ENCODE assay signal across 32 cellular contexts in genomic region chr7:24197852-24198251, GRCh38.
DNase-seq lines count a peak whose midpoint lies in the region; ATAC-seq and TF ChIP-seq lines count a peak whose summit lies in the region.
"Had no signal": no experiment of that assay in that cellular context is flagged by ENCODE, and none has a peak within 500 bp of the region (broad histone marks: within the 10 kb centered on the region; RNA-seq: fewer than 3 reads in every experiment).

No MANE protein-coding gene starts in this region.

- CTCF ChIA-PET in PC-3 (lab: Charles Lee) = no interaction called here

- no peaks in the 10 kb centered on the region for H4K20me1 ChIP-seq in PC-3 (ENCODE audit: low read length)

- H3K27me3 ChIP-seq in PC-3 (ENCODE audit: low read length) (no peaks in the 10 kb centered on the region), esophagus muscularis mucosa (no peaks in the 10 kb centered on the region), heart right ventricle (no peaks in the 10 kb centered on the region), esophagus squamous epithelium (no peaks in the 10 kb centered on the region)
- H3K27me3 ChIP-seq: body of pancreas, left lung, right atrium auricular region, suprapubic skin, upper lobe of right lung had no signal

- H3K9me2 ChIP-seq in PC-3 (replicated peaks; ENCODE audit: low read length) = no peaks in the 10 kb centered on the region

- no peak overlapping the region for H3K4me2 ChIP-seq in PC-3 (ENCODE audit: low read length)

- TF ChIP-seq POLR2A in esophagus muscularis mucosa (IDR thresholded peaks at IDR 0.05; ENCODE audit: low read depth) = no peak
- TF ChIP-seq POLR2A in esophagus squamous epithelium (IDR thresholded peaks at IDR 0.05) = no peak

- peaks cover 16% of the 10 kb centered on the region for H3K4me1 Mint-ChIP-seq in mesothelial cell of epicardium
- H3K4me1 Mint-ChIP-seq: memory B cell had no signal

- no peak overlapping the region for H3K4me3 ChIP-seq in PC-3 (ENCODE audit: low read length)
- H3K4me3 ChIP-seq in esophagus muscularis mucosa = no peak overlapping the region
- no peak overlapping the region for H3K4me3 ChIP-seq in heart right ventricle
- H3K4me3 ChIP-seq in esophagus squamous epithelium = no peak overlapping the region
- H3K4me3 ChIP-seq: body of pancreas, left lung, right atrium auricular region, suprapubic skin, upper lobe of right lung had no signal

- POLR2A ChIA-PET in PC-3 (lab: Charles Lee; ENCODE audit: unreplicated experiment) = no interaction called here

- no peaks in the 10 kb centered on the region for H3K9me3 Mint-ChIP-seq in mesothelial cell of epicardium
- H3K9me3 Mint-ChIP-seq: activated CD8-positive, alpha-beta T cell treated with anti-CD3 and anti-CD28 coated beads for 36 hours; activated naive CD4-positive, alpha-beta T cell treated with anti-CD3 and anti-CD28 coated beads for 36 hours; central memory CD8-positive, alpha-beta T cell; memory B cell had no signal

- no peaks in the 10 kb centered on the region for H3K79me2 ChIP-seq in PC-3 (ENCODE audit: low read length)
- H3K79me2 ChIP-seq: parathyroid adenoma had no signal

- H3K4me1 ChIP-seq in PC-3 (ENCODE audit: insufficient read depth, low read length) (no peaks in the 10 kb centered on the region), esophagus muscularis mucosa (no peaks in the 10 kb centered on the region), heart right ventricle (no peaks in the 10 kb centered on the region), esophagus squamous epithelium (no peaks in the 10 kb centered on the region)
- H3K4me1 ChIP-seq: body of pancreas, left lung, parathyroid adenoma, right atrium auricular region, suprapubic skin, upper lobe of right lung had no signal

- no peak overlapping the region for H3K27ac ChIP-seq in PC-3 (ENCODE audit: low read length)
- H3K27ac ChIP-seq in esophagus muscularis mucosa (replicated peaks in 1 of 4) = no peak overlapping the region
- no peak overlapping the region for H3K27ac ChIP-seq in heart right ventricle
- no peak overlapping the region for H3K27ac ChIP-seq in esophagus squamous epithelium
- H3K27ac ChIP-seq: body of pancreas, left lung, parathyroid adenoma, right atrium auricular region, suprapubic skin, upper lobe of right lung had no signal

- no peak for TF ChIP-seq EP300 in esophagus muscularis mucosa (IDR thresholded peaks at IDR 0.05)

- H3K9me3 ChIP-seq in PC-3 (ENCODE audit: low read length) (no peaks in the 10 kb centered on the region), esophagus muscularis mucosa (no peaks in the 10 kb centered on the region), heart right ventricle (no peaks in the 10 kb centered on the region), esophagus squamous epithelium (no peaks in the 10 kb centered on the region)
- H3K9me3 ChIP-seq: body of pancreas, left lung, right atrium auricular region, suprapubic skin, upper lobe of right lung had no signal

- peaks cover 65% of the 10 kb centered on the region for H3K27me3 Mint-ChIP-seq in mesothelial cell of epicardium (ENCODE audit: low read depth)
- H3K27me3 Mint-ChIP-seq: central memory CD8-positive, alpha-beta T cell; dendritic cell treated with granulocyte-macrophage colony-stimulating factor and Interleukin-4, amounts not matched to agents 40 ng/mL and 50 ng/mL, for 4 days had no signal

- no peak overlapping the region for H3K27ac Mint-ChIP-seq in mesothelial cell of epicardium
- H3K27ac Mint-ChIP-seq: activated CD8-positive, alpha-beta T cell treated with anti-CD3 and anti-CD28 coated beads for 36 hours; activated naive CD4-positive, alpha-beta T cell treated with anti-CD3 and anti-CD28 coated beads for 36 hours; dendritic cell treated with granulocyte-macrophage colony-stimulating factor and Interleukin-4, amounts not matched to agents 40 ng/mL and 50 ng/mL, for 4 days; memory B cell had no signal

- H3F3A ChIP-seq in PC-3 (ENCODE audit: low read length, unreplicated experiment) = no peaks in the 10 kb centered on the region

- BruUV-seq in PC-3 (replicated peaks; lab: Mats Ljungman, UMichigan) = no TSS peak

- 78% methylated on average over 4 of the region's 4 CpGs for WGBS in esophagus muscularis mucosa
- WGBS in heart right ventricle, 2 donors = 47 to 60% methylated on average over 4 of the region's 4 CpGs
- WGBS in esophagus squamous epithelium, 2 donors = 76 to 82% methylated on average over 4 of the region's 4 CpGs

- H3K36me3 Mint-ChIP-seq in mesothelial cell of epicardium = no peaks in the 10 kb centered on the region
- H3K36me3 Mint-ChIP-seq: memory B cell had no signal

- H3K9ac ChIP-seq in PC-3 (ENCODE audit: low read length) = no peak overlapping the region
- H3K9ac ChIP-seq: parathyroid adenoma had no signal

- no peak overlapping the region for H3K4me3 Mint-ChIP-seq in mesothelial cell of epicardium
- H3K4me3 Mint-ChIP-seq: activated CD8-positive, alpha-beta T cell treated with anti-CD3 and anti-CD28 coated beads for 36 hours; activated naive CD4-positive, alpha-beta T cell treated with anti-CD3 and anti-CD28 coated beads for 36 hours; central memory CD8-positive, alpha-beta T cell; dendritic cell treated with granulocyte-macrophage colony-stimulating factor and Interleukin-4, amounts not matched to agents 40 ng/mL and 50 ng/mL, for 4 days; memory B cell had no signal

- TF ChIP-seq CTCF in PC-3 (conservative IDR thresholded peaks at IDR 0.05; ENCODE audit: low read depth, low read length) (no peak), esophagus muscularis mucosa (IDR thresholded peaks at IDR 0.05) (no peak), heart right ventricle (IDR thresholded peaks at IDR 0.05) (no peak), esophagus squamous epithelium (IDR thresholded peaks at IDR 0.05) (no peak), mesothelial cell of epicardium (IDR thresholded peaks at IDR 0.05; ENCODE audit: unreplicated experiment) (no peak)

- DNase-seq in ELR (ENCODE audit: low read depth) (peak; percentile 74), PC-3 (peak; percentile 14), esophagus muscularis mucosa (ENCODE audit: extremely low spot score) (peak; percentile 39), renal cortical epithelial cell (ENCODE audit: low read depth) (peak; percentile 10), heart right ventricle (no peak), esophagus squamous epithelium (lab: John Stamatoyannopoulos, UW) (no peak), mesothelial cell of epicardium (ENCODE audit: low spot score in 2 of 2, unreplicated experiment in 2 of 2) (no peak)
- DNase-seq: activated CD4-positive, alpha-beta T cell treated with anti-CD3 and anti-CD28 coated beads for 1 hour; activated CD8-positive, alpha-beta memory T cell treated with anti-CD3 and anti-CD28 coated beads, Interleukin-2, amount 50 U/mL, for 48 hours; activated CD8-positive, alpha-beta T cell treated with anti-CD3 and anti-CD28 coated beads for 36 hours; activated naive CD4-positive, alpha-beta T cell treated with anti-CD3 and anti-CD28 coated beads for 36 hours; body of pancreas; DND-41; foreskin melanocyte; hypothalamus; Karpas-422; left lung; MV-4-11; NCI-H1436; NCI-H345; NCI-H82; stimulated activated CD4-positive, alpha-beta T cell treated with anti-CD3 and anti-CD28 coated beads, Interleukin-1b, Interleukin-23, amount 100 ng/mL, for 48 hours; stimulated activated naive CD4-positive, alpha-beta T cell treated with Interleukin-2 at 50 U/mL for 16 hours; T-helper 2 cell; upper lobe of right lung had no signal

- ATAC-seq in PC-3 (no peak), heart right ventricle (no peak), HG03175 (IDR thresholded peaks at IDR 0.05; ENCODE audit: unreplicated experiment) (no peak)
- ATAC-seq: activated CD8-positive, alpha-beta T cell treated with anti-CD3 and anti-CD28 coated beads for 36 hours; body of pancreas; left lung; upper lobe of right lung had no signal

- no peaks in the 10 kb centered on the region for H3K36me3 ChIP-seq in PC-3 (ENCODE audit: low read depth, low read length)
- H3K36me3 ChIP-seq in esophagus muscularis mucosa = no peaks in the 10 kb centered on the region
- no peaks in the 10 kb centered on the region for H3K36me3 ChIP-seq in heart right ventricle
- H3K36me3 ChIP-seq in esophagus squamous epithelium = no peaks in the 10 kb centered on the region
- H3K36me3 ChIP-seq: left lung, right atrium auricular region, suprapubic skin, upper lobe of right lung had no signal

- intact Hi-C loops in PC-3 (cut with micrococcal nuclease) (no loop called here), esophagus muscularis mucosa (cut with DNase I) (no loop called here), heart right ventricle (cut with DNase I) (loop anchor here in 1 of 10 donors (10.0 kb wide), 1 partner anchor 63 kb away; no protein-coding TSS in a partner anchor), esophagus squamous epithelium (cut with DNase I) (no loop called here)

- no peak overlapping the region for H2AFZ ChIP-seq in PC-3 (ENCODE audit: low read length)
- H2AFZ ChIP-seq: parathyroid adenoma had no signal

Comparison
In these comparisons a context has a peak if more than half of its experiments do, and no peak if none do; other contexts are left out.
1. DNase-seq: peak in ELR (single experiment), PC-3 (single experiment), esophagus muscularis mucosa (single experiment) and renal cortical epithelial cell (single experiment); none in heart right ventricle (0 of 2), esophagus squamous epithelium (single experiment) and mesothelial cell of epicardium (0 of 2).